Comparison of ENCODE assay signal across 8 cellular contexts in the genomic region with DNA sequence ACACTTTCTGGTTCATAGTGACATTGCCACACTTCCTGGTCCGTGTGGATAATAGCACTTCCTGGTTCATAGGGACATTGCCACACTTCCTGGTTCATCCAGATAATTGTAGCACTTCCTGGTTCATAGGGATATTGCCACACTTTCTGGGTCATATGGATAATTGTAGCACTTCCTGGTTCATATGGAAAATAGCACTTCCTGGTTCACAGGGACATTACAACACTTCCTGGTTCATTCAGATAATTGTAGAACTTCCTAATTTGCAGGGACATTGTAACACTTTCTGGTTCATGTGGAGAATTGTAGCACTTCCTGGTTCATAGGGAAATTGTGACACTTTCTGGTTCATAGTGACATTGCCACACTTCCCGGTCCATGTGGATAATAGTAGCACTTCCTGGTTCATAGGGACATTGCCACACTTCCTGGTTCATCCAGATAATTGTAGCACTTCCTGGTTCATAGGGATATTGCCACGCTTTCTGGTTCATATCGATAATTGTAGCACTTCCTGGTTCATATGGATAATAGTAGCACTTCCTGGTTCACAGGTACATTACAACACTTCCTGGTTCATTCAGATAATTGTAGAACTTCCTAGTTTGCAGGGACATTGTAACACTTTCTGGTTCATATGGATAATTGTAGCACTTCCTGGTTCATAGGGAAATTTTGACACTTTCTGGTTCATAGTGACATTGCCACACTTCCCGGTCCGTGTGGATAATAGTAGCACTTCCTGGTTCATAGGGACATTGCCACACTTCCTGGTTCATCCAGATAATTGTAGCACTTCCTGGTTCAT. TPM values are rescaled to one million over a fixed set of nuclear protein-coding genes. Genes with fewer than 3 reads are reported as not detected.
DNase-seq lines count a peak whose midpoint lies in the region; TF ChIP-seq lines count a peak whose summit lies in the region.
"Not testable (repeated sequence)": the region's sequence is repeated elsewhere in the genome, so short reads cannot be mapped to it uniquely, and the experiment has no call there.

No MANE protein-coding gene starts in this region.

- H3K4me3 ChIP-seq in HEK293 (ENCODE audit: low read depth, low read length); colonic mucosa; muscle layer of duodenum (ENCODE audit: low read depth in 1 of 2, low read length in 2 of 2): not testable (repeated sequence)
- peak overlapping the region; percentile 57 for H3K4me3 ChIP-seq in OCI-LY3 (ENCODE audit: low read length)

- peaks cover 41% of the 10 kb centered on the region for H3K9me3 Mint-ChIP-seq in stimulated activated naive CD8-positive, alpha-beta T cell treated with anti-CD3 and anti-CD28 coated beads, Interleukin-15, Interleukin-2, amounts not matched to agents 100 ng/mL and 50 ng/mL, for 24 hours

- peaks cover 72% of the 10 kb centered on the region for H3K36me3 Mint-ChIP-seq in stimulated activated naive CD8-positive, alpha-beta T cell treated with anti-CD3 and anti-CD28 coated beads, Interleukin-15, Interleukin-2, amounts not matched to agents 100 ng/mL and 50 ng/mL, for 24 hours (ENCODE audit: low read depth)

- peak overlapping the region; percentile 38; the same call in 1 of the 2 replicates for H3K4me2 ChIP-seq in OCI-LY3 (ENCODE audit: low read length)

- peak overlapping the region; percentile 29; the same call in 1 of the 2 replicates for H2AFZ ChIP-seq in OCI-LY3 (ENCODE audit: low read depth, low read length)

- not testable (repeated sequence) for H3K4me1 ChIP-seq in HEK293 (ENCODE audit: control insufficient read depth, insufficient read depth, low read length); colonic mucosa; muscle layer of duodenum (ENCODE audit: control insufficient read depth in 1 of 2, insufficient read depth in 2 of 2, low read length in 2 of 2)
- H3K4me1 ChIP-seq in OCI-LY3 (ENCODE audit: low read length): peaks cover 28% of the 10 kb centered on the region

- POLR2A ChIA-PET in HEK293 (lab: Yijun Ruan, JAX): not testable (repeated sequence)

- CTCF ChIA-PET in HEK293 (lab: Yijun Ruan, JAX): not testable (repeated sequence)

- H3K36me3 ChIP-seq in HEK293 (ENCODE audit: control insufficient read depth in 2 of 2, insufficient read depth in 1 of 2, low read length in 2 of 2) (peaks cover 5 to 35% of the 10 kb centered on the region in 2 experiments; a peak in 2 of 3 replicates), OCI-LY3 (replicated peaks; ENCODE audit: low read depth, low read length) (peaks cover 41% of the 10 kb centered on the region), muscle layer of duodenum (ENCODE audit: control insufficient read depth in 1 of 2, insufficient read depth in 2 of 2, low read length in 2 of 2) (peaks cover 12 to 18% of the 10 kb centered on the region in 2 donors)
- not testable (repeated sequence) for H3K36me3 ChIP-seq in colonic mucosa

- peak overlapping the region; percentile 63 for H3K4me3 Mint-ChIP-seq in stimulated activated naive CD8-positive, alpha-beta T cell treated with anti-CD3 and anti-CD28 coated beads, Interleukin-15, Interleukin-2, amounts not matched to agents 100 ng/mL and 50 ng/mL, for 24 hours

- TF ChIP-seq CTCF in HEK293 (tag by site-specific recombination; IDR thresholded peaks at IDR 0.05); OCI-LY3 (IDR thresholded peaks at IDR 0.05; ENCODE audit: low read depth, low read length); colonic mucosa (IDR thresholded peaks at IDR 0.05): not testable (repeated sequence)

- intact Hi-C loops in colonic mucosa (cut with DNase I): not testable (repeated sequence)

- not testable (repeated sequence) for H3K27me3 ChIP-seq in OCI-LY3 (ENCODE audit: low read depth, low read length); colonic mucosa; muscle layer of duodenum (ENCODE audit: low read depth, low read length)

- DNase-seq in A172 (ENCODE audit: low spot score): peak; percentile 59
- peak; percentile 22 for DNase-seq in activated CD4-positive, CD25-positive, alpha-beta regulatory T cell treated with anti-CD3 and anti-CD28 coated beads, Interleukin-2, amount 50 U/mL, for 16 hours (ENCODE audit: low read depth, low spot score)
- DNase-seq in activated gamma-delta T cell treated with Interleukin-2 at 50 U/mL for 16 hours: peak; percentile 20
- DNase-seq in colonic mucosa: not testable (repeated sequence)

- not testable (repeated sequence) for H3K79me2 ChIP-seq in OCI-LY3 (ENCODE audit: low read length)

- H3K27me3 Mint-ChIP-seq in stimulated activated naive CD8-positive, alpha-beta T cell treated with anti-CD3 and anti-CD28 coated beads, Interleukin-15, Interleukin-2, amounts not matched to agents 100 ng/mL and 50 ng/mL, for 24 hours: not testable (repeated sequence)

- peaks cover 48% of the 10 kb centered on the region for H3K4me1 Mint-ChIP-seq in stimulated activated naive CD8-positive, alpha-beta T cell treated with anti-CD3 and anti-CD28 coated beads, Interleukin-15, Interleukin-2, amounts not matched to agents 100 ng/mL and 50 ng/mL, for 24 hours (ENCODE audit: low read depth)

- not testable (repeated sequence) for H3K9me3 ChIP-seq in HEK293 (ENCODE audit: control insufficient read depth, insufficient read depth, low read depth, low read length); OCI-LY3 (ENCODE audit: insufficient read depth, low read length); colonic mucosa
- H3K9me3 ChIP-seq in muscle layer of duodenum (ENCODE audit: control insufficient read depth in 1 of 2, low read length in 2 of 2): peaks cover 0 to 13% of the 10 kb centered on the region in 2 donors

- H3K9ac ChIP-seq in OCI-LY3 (ENCODE audit: low read length); colonic mucosa (ENCODE audit: low read depth in 2 of 2, low read length in 2 of 2): not testable (repeated sequence)

- not testable (repeated sequence) for H3K27ac ChIP-seq in HEK293 (ENCODE audit: extremely low read depth, low read depth, low read length)
- H3K27ac ChIP-seq in OCI-LY3 (ENCODE audit: low read length) (peak overlapping the region; percentile 85), colonic mucosa (peak overlapping the region; percentile 71), muscle layer of duodenum (ENCODE audit: low read length) (peak overlapping the region; percentile 60)

- not testable (repeated sequence) for H4K20me1 ChIP-seq in OCI-LY3 (ENCODE audit: insufficient read depth, low read length)

- H3K27ac Mint-ChIP-seq in stimulated activated naive CD8-positive, alpha-beta T cell treated with anti-CD3 and anti-CD28 coated beads, Interleukin-15, Interleukin-2, amounts not matched to agents 100 ng/mL and 50 ng/mL, for 24 hours: peak overlapping the region; percentile 97

TF ChIP-seq in HEK293, 187 proteins besides CTCF, POLR2A, EP300 and RAD21 (continues in another document):
- peak; percentile 5; the same call in 1 of the 2 replicates for TF ChIP-seq SP2 (tag by site-specific recombination; IDR thresholded peaks at IDR 0.05)
- TF ChIP-seq, protein P1, sequence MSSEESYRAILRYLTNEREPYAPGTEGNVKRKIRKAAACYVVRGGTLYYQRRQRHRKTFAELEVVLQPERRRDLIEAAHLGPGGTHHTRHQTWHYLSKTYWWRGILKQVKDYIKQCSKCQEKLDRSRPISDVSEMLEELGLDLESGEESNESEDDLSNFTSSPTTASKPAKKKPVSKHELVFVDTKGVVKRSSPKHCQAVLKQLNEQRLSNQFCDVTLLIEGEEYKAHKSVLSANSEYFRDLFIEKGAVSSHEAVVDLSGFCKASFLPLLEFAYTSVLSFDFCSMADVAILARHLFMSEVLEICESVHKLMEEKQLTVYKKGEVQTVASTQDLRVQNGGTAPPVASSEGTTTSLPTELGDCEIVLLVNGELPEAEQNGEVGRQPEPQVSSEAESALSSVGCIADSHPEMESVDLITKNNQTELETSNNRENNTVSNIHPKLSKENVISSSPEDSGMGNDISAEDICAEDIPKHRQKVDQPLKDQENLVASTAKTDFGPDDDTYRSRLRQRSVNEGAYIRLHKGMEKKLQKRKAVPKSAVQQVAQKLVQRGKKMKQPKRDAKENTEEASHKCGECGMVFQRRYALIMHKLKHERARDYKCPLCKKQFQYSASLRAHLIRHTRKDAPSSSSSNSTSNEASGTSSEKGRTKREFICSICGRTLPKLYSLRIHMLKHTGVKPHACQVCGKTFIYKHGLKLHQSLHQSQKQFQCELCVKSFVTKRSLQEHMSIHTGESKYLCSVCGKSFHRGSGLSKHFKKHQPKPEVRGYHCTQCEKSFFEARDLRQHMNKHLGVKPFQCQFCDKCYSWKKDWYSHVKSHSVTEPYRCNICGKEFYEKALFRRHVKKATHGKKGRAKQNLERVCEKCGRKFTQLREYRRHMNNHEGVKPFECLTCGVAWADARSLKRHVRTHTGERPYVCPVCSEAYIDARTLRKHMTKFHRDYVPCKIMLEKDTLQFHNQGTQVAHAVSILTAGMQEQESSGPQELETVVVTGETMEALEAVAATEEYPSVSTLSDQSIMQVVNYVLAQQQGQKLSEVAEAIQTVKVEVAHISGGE (tag by site-specific recombination; conservative IDR thresholded peaks at IDR 0.05; ENCODE audit: low read depth): peak; percentile 55

RNA-seq across cellular contexts. Expression of a gene that starts 60.0 kb away (rescaled TPM):
- total RNA-seq in A172 (2014; rRNA removed; shearing (Covaris generic)): 464 and 705 TPM in 2 replicates
- 100 to 1,000 TPM; 168 to 202 TPM for total RNA-seq in colonic mucosa
